Comparison of ENCODE assay signal across 16 cellular contexts in the genomic region with DNA sequence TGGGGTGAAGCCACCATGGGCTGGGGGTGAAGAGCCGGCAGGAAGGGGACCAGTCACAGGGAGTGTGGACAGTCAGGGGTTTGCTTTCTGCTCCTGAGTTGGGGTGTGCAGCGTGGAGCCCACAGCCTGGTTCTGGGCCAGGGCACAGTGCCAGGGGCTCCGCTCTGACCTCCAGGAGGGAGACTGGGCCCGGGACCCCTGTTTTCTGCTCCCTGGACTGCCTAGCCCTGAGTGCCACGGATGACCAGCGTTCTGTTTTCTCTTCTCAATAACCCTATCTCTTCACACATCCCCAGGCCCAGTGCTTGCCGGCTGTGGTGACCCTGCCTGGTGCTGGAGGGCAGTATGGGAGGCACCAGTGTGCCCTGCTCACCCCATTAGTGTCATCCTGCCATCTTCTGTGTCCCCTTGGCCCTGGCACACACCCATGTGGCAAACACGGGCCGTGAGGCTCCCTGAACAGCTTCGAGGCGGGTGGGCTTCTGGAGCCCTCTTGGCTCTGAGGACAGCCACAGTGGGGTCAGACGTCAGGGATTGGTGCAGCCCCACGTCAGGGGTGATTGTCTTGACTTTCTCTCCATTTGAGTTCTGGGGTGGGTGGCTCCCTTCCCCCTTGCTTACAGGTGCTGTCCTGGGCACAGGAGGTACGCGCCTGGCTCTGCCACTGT. TPM values are rescaled to one million over a fixed set of nuclear protein-coding genes. Genes with fewer than 3 reads are reported as not detected.
DNase-seq lines count a peak whose midpoint lies in the region; ATAC-seq and TF ChIP-seq lines count a peak whose summit lies in the region.
"Had no signal": no experiment of that assay in that cellular context is flagged by ENCODE, and none has a peak within 500 bp of the region (broad histone marks: within the 10 kb centered on the region; RNA-seq: fewer than 3 reads in every experiment).

No MANE protein-coding gene starts in this region.

- no peak overlapping the region for H2BK120ac ChIP-seq in neuronal stem cell (ENCODE audit: low read depth, low read length)

- DNase-seq in activated CD4-positive, alpha-beta T cell treated with anti-CD3 and anti-CD28 coated beads, Interleukin-2, amount 10 ng/mL, durations not matched to agents 24 days and 14 days: peak; percentile 58
- no peak for DNase-seq in activated CD4-positive, alpha-beta T cell treated with anti-CD3 and anti-CD28 coated beads, Interleukin-2, amount 50 U/mL, for 48 hours
- DNase-seq in endodermal cell (no peak), neuronal stem cell (ENCODE audit: low spot score) (no peak), DMS114 treated with DMSO at 0.1 percent for 48 hours (lab: John Stamatoyannopoulos, UW; ENCODE audit: unreplicated experiment) (no peak), GOT3 (lab: John Stamatoyannopoulos, UW) (no peak)
- DNase-seq: activated CD4-positive, alpha-beta T cell treated with anti-CD3 and anti-CD28 coated beads for 1 hour; central memory CD4-positive, alpha-beta T cell; DND-41; Karpas-422; NCI-H1930; stimulated activated CD4-positive, alpha-beta T cell treated with anti-CD3 and anti-CD28 coated beads, Interleukin-12 subunit alpha, Interleukin-12 subunit beta, amount 100 ng/mL, for 4 hours had no signal

- intact Hi-C loops in activated CD4-positive, alpha-beta T cell treated with anti-CD3 and anti-CD28 coated beads, Interleukin-2, amount 10 ng/mL, durations not matched to agents 24 days and 14 days (cut with micrococcal nuclease): loop anchor here (5.0 to 10.0 kb wide), 4 partner anchors 65 to 305 kb away; partner anchors contain the start of genes E4F1 and ECI1

- no peak overlapping the region for H2AFZ ChIP-seq in neuronal stem cell (ENCODE audit: low read length)
- H2AFZ ChIP-seq: parathyroid adenoma had no signal

- no peak overlapping the region for H2BK15ac ChIP-seq in neuronal stem cell (ENCODE audit: low read length)

- H4K91ac ChIP-seq in neuronal stem cell (ENCODE audit: low read depth, low read length, poor library complexity): no peak overlapping the region

- H3K79me1 ChIP-seq in neuronal stem cell (ENCODE audit: low read depth, low read length): peaks cover 7% of the 10 kb centered on the region

- H3K4me1 ChIP-seq in endodermal cell (ENCODE audit: control insufficient read depth, insufficient read depth, low read length): no peaks in the 10 kb centered on the region
- H3K4me1 ChIP-seq in neuronal stem cell (ENCODE audit: control insufficient read depth in 2 of 2, insufficient read depth in 1 of 2, low read depth in 1 of 2, low read length in 2 of 2): peaks cover 6 to 15% of the 10 kb centered on the region in 2 donors

- H3K36me3 ChIP-seq in endodermal cell (ENCODE audit: control insufficient read depth, insufficient read depth, low read length) (peaks cover 33% of the 10 kb centered on the region), neuronal stem cell (replicated peaks in 1 of 2; ENCODE audit: control insufficient read depth in 2 of 2, insufficient read depth in 2 of 2, low read length in 2 of 2) (peaks cover 12 to 33% of the 10 kb centered on the region in 2 donors)

- no peaks in the 10 kb centered on the region for H3K9me3 ChIP-seq in endodermal cell (ENCODE audit: control insufficient read depth, low read length)
- H3K9me3 ChIP-seq in neuronal stem cell (replicated peaks in 1 of 2; ENCODE audit: control insufficient read depth in 2 of 2, insufficient read depth in 1 of 2, low read depth in 1 of 2, low read length in 2 of 2): no peaks in the 10 kb centered on the region
- H3K9me3 ChIP-seq: tibial nerve had no signal

- H3K36me3 Mint-ChIP-seq in activated CD4-positive, alpha-beta T cell treated with anti-CD3 and anti-CD28 coated beads, Interleukin-2, amount 10 ng/mL, durations not matched to agents 24 days and 14 days (ENCODE audit: low read depth): peaks cover 7% of the 10 kb centered on the region
- H3K36me3 Mint-ChIP-seq in IgD-negative memory B cell (peaks cover 1% of the 10 kb centered on the region), endodermal cell (ENCODE audit: low read depth) (peaks cover 12% of the 10 kb centered on the region)

- no peak overlapping the region for H3K27ac Mint-ChIP-seq in activated CD4-positive, alpha-beta T cell treated with anti-CD3 and anti-CD28 coated beads, Interleukin-2, amount 10 ng/mL, durations not matched to agents 24 days and 14 days
- peak overlapping the region; percentile 27 to 99 (median 53) for H3K27ac Mint-ChIP-seq in IgD-negative memory B cell
- H3K27ac Mint-ChIP-seq in endodermal cell: peak overlapping the region; percentile 70

- no peak overlapping the region for H3K4me3 ChIP-seq in endodermal cell (ENCODE audit: low read length)
- H3K4me3 ChIP-seq in neuronal stem cell (ENCODE audit: low read length in 2 of 2): no peak overlapping the region
- H3K4me3 ChIP-seq: tibial nerve had no signal

- H3K18ac ChIP-seq in neuronal stem cell (ENCODE audit: low read length): no peak overlapping the region

- H3K27me3 Mint-ChIP-seq in activated CD4-positive, alpha-beta T cell treated with anti-CD3 and anti-CD28 coated beads, Interleukin-2, amount 10 ng/mL, durations not matched to agents 24 days and 14 days: no peaks in the 10 kb centered on the region
- H3K27me3 Mint-ChIP-seq in IgD-negative memory B cell: no peaks in the 10 kb centered on the region
- H3K27me3 Mint-ChIP-seq in endodermal cell (ENCODE audit: insufficient read depth): peaks cover 11% of the 10 kb centered on the region

- no peak overlapping the region for H3K27ac ChIP-seq in endodermal cell (ENCODE audit: low read depth, low read length)
- H3K27ac ChIP-seq in neuronal stem cell (replicated peaks; ENCODE audit: low read length): no peak overlapping the region

- H4K8ac ChIP-seq in neuronal stem cell (ENCODE audit: low read depth, low read length): no peak overlapping the region

- ATAC-seq in GM18858 (IDR thresholded peaks at IDR 0.05; ENCODE audit: unreplicated experiment): no peak

- no peaks in the 10 kb centered on the region for H3K9me3 Mint-ChIP-seq in activated CD4-positive, alpha-beta T cell treated with anti-CD3 and anti-CD28 coated beads, Interleukin-2, amount 10 ng/mL, durations not matched to agents 24 days and 14 days
- H3K9me3 Mint-ChIP-seq in IgD-negative memory B cell: no peaks in the 10 kb centered on the region
- no peaks in the 10 kb centered on the region for H3K9me3 Mint-ChIP-seq in endodermal cell

- H3K9ac ChIP-seq in endodermal cell (ENCODE audit: extremely low read depth, low read length, poor library complexity, severe bottlenecking) (no peak overlapping the region), neuronal stem cell (ENCODE audit: low read depth, low read length, poor library complexity) (no peak overlapping the region)
- H3K9ac ChIP-seq: parathyroid adenoma had no signal

- no peak overlapping the region for H2BK12ac ChIP-seq in neuronal stem cell (ENCODE audit: low read length)

- H3K4me3 Mint-ChIP-seq in activated CD4-positive, alpha-beta T cell treated with anti-CD3 and anti-CD28 coated beads, Interleukin-2, amount 10 ng/mL, durations not matched to agents 24 days and 14 days: no peak overlapping the region
- H3K4me3 Mint-ChIP-seq in IgD-negative memory B cell (peak overlapping the region in 1 of 4 donors; percentile 66), endodermal cell (no peak overlapping the region)

- no peak for TF ChIP-seq CTCF in endodermal cell (conservative IDR thresholded peaks at IDR 0.05)

- H3K27me3 ChIP-seq in endodermal cell (ENCODE audit: control insufficient read depth, insufficient read depth, low read length, poor library complexity, severe bottlenecking) (no peaks in the 10 kb centered on the region), neuronal stem cell (ENCODE audit: control insufficient read depth in 3 of 3, insufficient read depth in 3 of 3, low read depth in 1 of 3, low read length in 3 of 3) (peaks cover 0 to 2% (median 0%) of the 10 kb centered on the region in 3 experiments)
- H3K27me3 ChIP-seq: tibial nerve had no signal

- H3K14ac ChIP-seq in neuronal stem cell (ENCODE audit: low read length): peak overlapping the region; percentile 47

- H3K4me2 ChIP-seq in neuronal stem cell (ENCODE audit: insufficient read depth, low read length, poor library complexity, severe bottlenecking): no peak overlapping the region

- H3K4me1 Mint-ChIP-seq in activated CD4-positive, alpha-beta T cell treated with anti-CD3 and anti-CD28 coated beads, Interleukin-2, amount 10 ng/mL, durations not matched to agents 24 days and 14 days: peaks cover 15% of the 10 kb centered on the region
- H3K4me1 Mint-ChIP-seq in IgD-negative memory B cell: peaks cover 2 to 14% (median 7%) of the 10 kb centered on the region in 3 donors
- no peaks in the 10 kb centered on the region for H3K4me1 Mint-ChIP-seq in endodermal cell

- H2BK5ac ChIP-seq in neuronal stem cell (ENCODE audit: low read length): no peak overlapping the region

- 92% methylated on average over 14 to 15 of the region's 15 CpGs for WGBS in endodermal cell (ENCODE audit: insufficient coverage in 1 of 2, insufficient read length in 1 of 2), 2 experiments
- no CpG with 5 or more reads among the region's 15 CpGs for WGBS in neuronal stem cell (ENCODE audit: extremely low coverage in 2 of 2, insufficient read length in 2 of 2, insufficient replicate concordance in 1 of 2), 2 donors

- H3K4ac ChIP-seq in neuronal stem cell (ENCODE audit: low read length): no peak overlapping the region

- H2AK5ac ChIP-seq in neuronal stem cell (ENCODE audit: low read depth, low read length): peak overlapping the region; percentile 92

- H3K23ac ChIP-seq in neuronal stem cell (ENCODE audit: low read depth, low read length, poor library complexity): no peak overlapping the region

RNA-seq across cellular contexts. Expression of gene CEMP1, which starts 1.1 kb away (rescaled TPM):
- 0.24 TPM in 1 of 2 replicates, not detected in the other for total RNA-seq in activated CD4-positive, alpha-beta T cell treated with anti-CD3 and anti-CD28 coated beads, Interleukin-2, amount 10 ng/mL, durations not matched to agents 24 days and 14 days
- polyA plus RNA-seq in IgD-negative memory B cell: 6.2 TPM
- under 1 TPM in 1 of 2 donors, not detected in 1; 0.24 TPM for total RNA-seq in endodermal cell
- polyA plus RNA-seq in endodermal cell (2013, experiment 1 of 2): not detected
- polyA plus RNA-seq in endodermal cell (2013, experiment 2 of 2): not detected
- polyA plus RNA-seq in neuronal stem cell (2013, experiment 1 of 2): not detected
- 0.03 TPM for polyA plus RNA-seq in neuronal stem cell (2013, experiment 2 of 2)
- total RNA-seq: tibial nerve had no signal

RNA-seq across cellular contexts. Expression of gene PDPK1, which starts 7.7 kb away (rescaled TPM):
- total RNA-seq in activated CD4-positive, alpha-beta T cell treated with anti-CD3 and anti-CD28 coated beads, Interleukin-2, amount 10 ng/mL, durations not matched to agents 24 days and 14 days: 50.7 and 51.9 TPM in 2 replicates
- polyA plus RNA-seq in IgD-negative memory B cell: 45.1 TPM
- total RNA-seq in endodermal cell: 10 to 100 TPM; 29.2 to 30.3 TPM
- 19.6 TPM for polyA plus RNA-seq in endodermal cell (2013, experiment 1 of 2)
- polyA plus RNA-seq in endodermal cell (2013, experiment 2 of 2): 19.3 TPM
- polyA plus RNA-seq in neuronal stem cell (2013, experiment 1 of 2): 9.7 TPM
- 10.3 TPM for polyA plus RNA-seq in neuronal stem cell (2013, experiment 2 of 2)

RNA-seq across cellular contexts. Expression of gene AMDHD2, which starts 9.9 kb away (rescaled TPM):
- 34.1 and 37.5 TPM in 2 replicates for total RNA-seq in activated CD4-positive, alpha-beta T cell treated with anti-CD3 and anti-CD28 coated beads, Interleukin-2, amount 10 ng/mL, durations not matched to agents 24 days and 14 days
- polyA plus RNA-seq in IgD-negative memory B cell: 22.2 TPM
- 10 to 100 TPM; 74.6 to 82.2 TPM for total RNA-seq in endodermal cell
- 24.8 TPM for polyA plus RNA-seq in endodermal cell (2013, experiment 1 of 2)
- polyA plus RNA-seq in endodermal cell (2013, experiment 2 of 2): 19.3 TPM
- polyA plus RNA-seq in neuronal stem cell (2013, experiment 1 of 2): 6.3 TPM
- 6.9 TPM for polyA plus RNA-seq in neuronal stem cell (2013, experiment 2 of 2)

RNA-seq across cellular contexts. Expression of gene ATP6V0C, which starts 16.3 kb away (rescaled TPM):
- total RNA-seq in activated CD4-positive, alpha-beta T cell treated with anti-CD3 and anti-CD28 coated beads, Interleukin-2, amount 10 ng/mL, durations not matched to agents 24 days and 14 days: 105 and 122 TPM in 2 replicates
- 105 TPM for polyA plus RNA-seq in IgD-negative memory B cell
- 100 to 1,000 TPM; 176 to 180 TPM for total RNA-seq in endodermal cell
- 220 TPM for polyA plus RNA-seq in endodermal cell (2013, experiment 1 of 2)
- 207 TPM for polyA plus RNA-seq in endodermal cell (2013, experiment 2 of 2)
- 244 TPM for polyA plus RNA-seq in neuronal stem cell (2013, experiment 1 of 2)
- polyA plus RNA-seq in neuronal stem cell (2013, experiment 2 of 2): 240 TPM

RNA-seq across cellular contexts. Expression of gene TBC1D24, which starts 55.2 kb away (rescaled TPM):
- total RNA-seq in activated CD4-positive, alpha-beta T cell treated with anti-CD3 and anti-CD28 coated beads, Interleukin-2, amount 10 ng/mL, durations not matched to agents 24 days and 14 days: 16.6 and 20.9 TPM in 2 replicates
- 3.3 TPM for polyA plus RNA-seq in IgD-negative memory B cell
- 10 to 100 TPM; 15.7 to 19.4 TPM for total RNA-seq in endodermal cell
- 9.0 TPM for polyA plus RNA-seq in endodermal cell (2013, experiment 1 of 2)
- polyA plus RNA-seq in endodermal cell (2013, experiment 2 of 2): 9.4 TPM
- 7.1 TPM for polyA plus RNA-seq in neuronal stem cell (2013, experiment 1 of 2)
- 7.2 TPM for polyA plus RNA-seq in neuronal stem cell (2013, experiment 2 of 2)
